In the genomic region with DNA sequence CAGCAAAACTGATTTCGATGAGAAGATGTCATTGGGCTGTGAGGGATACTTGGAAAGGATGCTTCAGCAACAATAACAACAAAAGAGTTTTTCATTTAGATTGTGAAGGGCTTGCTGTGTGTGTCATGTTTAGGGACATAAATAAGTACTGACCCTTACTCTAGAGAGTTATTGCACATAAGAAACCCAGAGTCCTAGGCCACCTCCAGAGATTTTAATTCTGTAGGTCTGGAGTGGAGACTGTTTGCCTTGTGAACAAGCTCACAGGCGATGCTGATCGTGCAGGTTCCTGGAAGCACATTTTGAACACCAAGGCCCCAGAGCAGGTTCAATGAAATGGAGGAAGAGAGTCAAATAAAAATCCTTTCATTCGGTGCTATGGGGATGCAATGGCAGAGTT, we compare ENCODE assay signal across 34 cellular contexts.
"Had no signal": no experiment of that assay in that cellular context is flagged by ENCODE, and none has a peak within 500 bp of the region (broad histone marks: within the 10 kb centered on the region; RNA-seq: fewer than 3 reads in every experiment).

No MANE protein-coding gene starts in this region.

- DNase-seq: activated CD4-positive, alpha-beta memory T cell treated with anti-CD3 and anti-CD28 coated beads, Interleukin-2, amount 10 ng/mL, durations not matched to agents 7 days and 5 days; activated CD4-positive, alpha-beta T cell treated with anti-CD3 and anti-CD28 coated beads for 1 hour; activated CD4-positive, alpha-beta T cell treated with anti-CD3 and anti-CD28 coated beads for 48 hours; activated CD4-positive, CD25-positive, alpha-beta regulatory T cell; activated CD8-positive, alpha-beta memory T cell treated with anti-CD3 and anti-CD28 coated beads for 24 hours; activated CD8-positive, alpha-beta memory T cell treated with anti-CD3 and anti-CD28 coated beads, Interleukin-2, amount 10 ng/mL, durations not matched to agents 7 days and 5 days; activated CD8-positive, alpha-beta memory T cell treated with anti-CD3 and anti-CD28 coated beads, Interleukin-2, amount 50 U/mL, for 48 hours; activated effector memory CD4-positive, alpha-beta T cell treated with Interleukin-2 at 50 U/mL for 16 hours; activated naive CD4-positive, alpha-beta T cell treated with anti-CD3 and anti-CD28 coated beads, Interleukin-2, amount 10 ng/mL, durations not matched to agents 7 days and 5 days; activated naive CD8-positive, alpha-beta T cell treated with anti-CD3 and anti-CD28 coated beads, Interleukin-2, amount 50 U/mL, for 24 hours; activated T-cell treated with anti-CD3 and anti-CD28 coated beads, Interleukin-2, amount 50 U/mL, for 48 hours; anterior cingulate cortex; brain microvascular endothelial cell; central memory CD4-positive, alpha-beta T cell; KG1; NCI-H1092 treated with DMSO at 0.1 percent for 48 hours; NCI-H1417; NCI-H146; NCI-H187; NCI-H2029 treated with DMSO at 0.1 percent for 48 hours; NCI-H2107; NCI-H2171; NCI-H510A; NCI-H526 treated with DMSO at 0.1 percent for 48 hours; NCI-H774; NK-92 treated with Interleukin-12 subunit alpha and Interleukin-12 subunit beta, amount 100 ng/mL, for 24 hours; PC-9; SW 1271; T-helper 1 cell; T-helper 2 cell; T-helper 9 cell; WERI-Rb-1 had no signal

- H3K4me2 ChIP-seq: PC-9 had no signal

- H3K27me3 ChIP-seq: brain microvascular endothelial cell had no signal

- H3K4me3 ChIP-seq: PC-9 had no signal

- H2AFZ ChIP-seq: PC-9 had no signal

- H3K36me3 ChIP-seq: brain microvascular endothelial cell, WERI-Rb-1 had no signal

- ATAC-seq: activated CD8-positive, alpha-beta memory T cell treated with anti-CD3 and anti-CD28 coated beads, Interleukin-2, amount 10 ng/mL, durations not matched to agents 7 days and 5 days; activated naive CD8-positive, alpha-beta T cell treated with anti-CD3 and anti-CD28 coated beads, Interleukin-2, amount 50 U/mL, for 24 hours; Right ventricle myocardium inferior had no signal

- H3K27ac ChIP-seq: brain microvascular endothelial cell, PC-9, RWPE1, WERI-Rb-1 had no signal
